In genomic region chr3:124837065-124837464, GRCh38 we compare ENCODE assay signal across 10 cellular contexts. TPM values are rescaled to one million over a fixed set of nuclear protein-coding genes. Genes with fewer than 3 reads are reported as not detected.
DNase-seq lines count a peak whose midpoint lies in the region; ATAC-seq, FAIRE-seq and TF ChIP-seq lines count a peak whose summit lies in the region.
"Had no signal": no experiment of that assay in that cellular context is flagged by ENCODE, and none has a peak within 500 bp of the region (broad histone marks: within the 10 kb centered on the region; RNA-seq: fewer than 3 reads in every experiment).

No MANE protein-coding gene starts in this region.

- H3K9ac ChIP-seq in muscle layer of colon (ENCODE audit: low read length) = no peak overlapping the region

- 55 to 76% methylated on average over 2 of the region's 2 CpGs for WGBS in esophagus, 2 donors

- H3K36me3 Mint-ChIP-seq in activated CD4-positive, alpha-beta memory T cell treated with anti-CD3 and anti-CD28 coated beads, Interleukin-2, amount 10 ng/mL, durations not matched to agents 7 days and 5 days (ENCODE audit: low read depth) = no peaks in the 10 kb centered on the region
- H3K36me3 Mint-ChIP-seq: activated CD8-positive, alpha-beta memory T cell treated with anti-CD3 and anti-CD28 coated beads, Interleukin-2, amount 10 ng/mL, durations not matched to agents 7 days and 5 days had no signal

- no peak for TF ChIP-seq POLR2A in GM12891 (IDR thresholded peaks at IDR 0.05; ENCODE audit: low read depth, low read length)

- peak overlapping the region; percentile 73 to 79 for H3K27ac ChIP-seq in esophagus (ENCODE audit: low read depth in 2 of 2, low read length in 1 of 2)
- peak overlapping the region; percentile 92 for H3K27ac ChIP-seq in muscle layer of colon (ENCODE audit: low read depth, low read length)
- peak overlapping the region; percentile 73 for H3K27ac ChIP-seq in upper lobe of right lung

- no peaks in the 10 kb centered on the region for H3K9me3 Mint-ChIP-seq in activated CD4-positive, alpha-beta memory T cell treated with anti-CD3 and anti-CD28 coated beads, Interleukin-2, amount 10 ng/mL, durations not matched to agents 7 days and 5 days

- DNase-seq in SK-N-DZ (ENCODE audit: low spot score) (peak; percentile 20), upper lobe of right lung (no peak), GM12891 (ENCODE audit: insufficient read length, low spot score) (no peak), AML-193 (lab: John Stamatoyannopoulos, UW) (no peak)
- no peak for DNase-seq in activated CD4-positive, alpha-beta memory T cell treated with anti-CD3 and anti-CD28 coated beads, Interleukin-2, amount 10 ng/mL, durations not matched to agents 7 days and 5 days
- DNase-seq: activated CD8-positive, alpha-beta memory T cell treated with anti-CD3 and anti-CD28 coated beads, Interleukin-2, amount 10 ng/mL, durations not matched to agents 7 days and 5 days; stimulated activated naive CD4-positive, alpha-beta T cell treated with Interleukin-2 at 50 U/mL for 16 hours had no signal

- no peak overlapping the region for H3K4me3 Mint-ChIP-seq in activated CD4-positive, alpha-beta memory T cell treated with anti-CD3 and anti-CD28 coated beads, Interleukin-2, amount 10 ng/mL, durations not matched to agents 7 days and 5 days
- H3K4me3 Mint-ChIP-seq: activated CD8-positive, alpha-beta memory T cell treated with anti-CD3 and anti-CD28 coated beads, Interleukin-2, amount 10 ng/mL, durations not matched to agents 7 days and 5 days had no signal

- no peak overlapping the region for H3K27ac Mint-ChIP-seq in activated CD4-positive, alpha-beta memory T cell treated with anti-CD3 and anti-CD28 coated beads, Interleukin-2, amount 10 ng/mL, durations not matched to agents 7 days and 5 days
- H3K27ac Mint-ChIP-seq: activated CD8-positive, alpha-beta memory T cell treated with anti-CD3 and anti-CD28 coated beads, Interleukin-2, amount 10 ng/mL, durations not matched to agents 7 days and 5 days had no signal

- POLR2A ChIA-PET in activated CD4-positive, alpha-beta memory T cell treated with anti-CD3 and anti-CD28 coated beads, Interleukin-2, amount 10 ng/mL, durations not matched to agents 7 days and 5 days (lab: Charles Lee) = interaction anchor here (1.7 kb wide), 1 partner anchor 76 kb away, joined by 4 read pairs; no protein-coding TSS in a partner anchor

- ATAC-seq in upper lobe of right lung (peak; percentile 22), GM21390 (IDR thresholded peaks at IDR 0.05; ENCODE audit: unreplicated experiment) (no peak)
- ATAC-seq: activated CD8-positive, alpha-beta memory T cell treated with anti-CD3 and anti-CD28 coated beads, Interleukin-2, amount 10 ng/mL, durations not matched to agents 7 days and 5 days had no signal

- peaks cover 3 to 16% of the 10 kb centered on the region in 2 donors for H3K4me1 ChIP-seq in esophagus (ENCODE audit: control insufficient read depth in 2 of 2, insufficient read depth in 2 of 2, low read length in 1 of 2)
- H3K4me1 ChIP-seq in muscle layer of colon (ENCODE audit: insufficient read depth, low read length) = peaks cover 46% of the 10 kb centered on the region
- H3K4me1 ChIP-seq in upper lobe of right lung = peaks cover 46% of the 10 kb centered on the region

- H3K27me3 Mint-ChIP-seq in activated CD4-positive, alpha-beta memory T cell treated with anti-CD3 and anti-CD28 coated beads, Interleukin-2, amount 10 ng/mL, durations not matched to agents 7 days and 5 days = peaks cover 34% of the 10 kb centered on the region

- H3K9me3 ChIP-seq in esophagus (ENCODE audit: control insufficient read depth in 2 of 2, insufficient read depth in 1 of 2, low read depth in 1 of 2, low read length in 1 of 2) = no peaks in the 10 kb centered on the region
- H3K9me3 ChIP-seq in muscle layer of colon (ENCODE audit: low read length) = no peaks in the 10 kb centered on the region
- no peaks in the 10 kb centered on the region for H3K9me3 ChIP-seq in upper lobe of right lung

- CTCF ChIA-PET in activated CD4-positive, alpha-beta memory T cell treated with anti-CD3 and anti-CD28 coated beads, Interleukin-2, amount 10 ng/mL, durations not matched to agents 7 days and 5 days (lab: Charles Lee) = no interaction called here

- no peak for FAIRE-seq in GM12891 (lab: Jason Lieb, UNC)

- peaks cover 27% of the 10 kb centered on the region for H3K4me1 Mint-ChIP-seq in activated CD4-positive, alpha-beta memory T cell treated with anti-CD3 and anti-CD28 coated beads, Interleukin-2, amount 10 ng/mL, durations not matched to agents 7 days and 5 days

- H3K36me3 ChIP-seq in esophagus (ENCODE audit: control insufficient read depth in 2 of 2, insufficient read depth in 2 of 2, low read length in 1 of 2) (peaks cover 0 to 9% of the 10 kb centered on the region in 2 donors), muscle layer of colon (ENCODE audit: insufficient read depth, low read length) (peaks cover 21% of the 10 kb centered on the region), upper lobe of right lung (no peaks in the 10 kb centered on the region)

- TF ChIP-seq CTCF in upper lobe of right lung (IDR thresholded peaks at IDR 0.05) = no peak

- no peak overlapping the region for H3K4me3 ChIP-seq in esophagus (ENCODE audit: low read depth in 1 of 2, low read length in 2 of 2)
- H3K4me3 ChIP-seq in muscle layer of colon (ENCODE audit: low read depth in 1 of 2, low read length in 2 of 2) = no peak overlapping the region
- no peak overlapping the region for H3K4me3 ChIP-seq in upper lobe of right lung

- H3K27me3 ChIP-seq in esophagus (ENCODE audit: control insufficient read depth in 1 of 2, insufficient read depth in 2 of 2, low read length in 2 of 2) (no peaks in the 10 kb centered on the region), muscle layer of colon (ENCODE audit: control insufficient read depth in 1 of 2, insufficient read depth in 2 of 2, low read length in 2 of 2) (no peaks in the 10 kb centered on the region), upper lobe of right lung (no peaks in the 10 kb centered on the region)

- intact Hi-C loops in upper lobe of right lung (cut with DNase I) = no loop called here

TF ChIP-seq in GM12891, 5 proteins besides CTCF, POLR2A, EP300 and RAD21:
- TF ChIP-seq POU2F2 (IDR thresholded peaks at IDR 0.05; ENCODE audit: low read depth, low read length) (no peak), TAF1 (IDR thresholded peaks at IDR 0.05; ENCODE audit: low read depth, low read length) (no peak), PAX5 (IDR thresholded peaks at IDR 0.05; ENCODE audit: insufficient read depth, low read length, severe bottlenecking) (no peak), POLR2AphosphoS5 (IDR thresholded peaks at IDR 0.05; ENCODE audit: low read depth, low read length) (no peak), SPI1 (IDR thresholded peaks at IDR 0.05; ENCODE audit: low read depth, low read length) (no peak)

RNA-seq across cellular contexts. Expression of gene ITGB5, which starts 50.1 kb away (rescaled TPM):
- polyA plus RNA-seq in SK-N-DZ (2014; cell fraction: cytosol; rRNA removed) = 27.9 and 33.4 TPM in 2 replicates
- 13.8 and 19.2 TPM in 2 replicates for polyA plus RNA-seq in SK-N-DZ (2014; cell fraction: nucleus; rRNA removed)
- 10 to 100 TPM; 19.5 to 39.6 TPM for polyA plus RNA-seq in esophagus
- total RNA-seq in upper lobe of right lung = 95.1 TPM
- 0.65 TPM for polyA plus RNA-seq in GM12891 (2012; ENCODE audit: low read depth, missing spikeins)
- under 1 TPM; 0.05 to 0.40 TPM for total RNA-seq in activated CD4-positive, alpha-beta memory T cell treated with anti-CD3 and anti-CD28 coated beads, Interleukin-2, amount 10 ng/mL, durations not matched to agents 7 days and 5 days

Comparison
In these comparisons a context has a peak if more than half of its experiments do, and no peak if none do; other contexts are left out.
1. RNA of gene ITGB5, which starts 50.1 kb away (total RNA-seq): 95.1 TPM in upper lobe of right lung (single experiment); 0.05 to 0.40 TPM in activated CD4-positive, alpha-beta memory T cell treated with anti-CD3 and anti-CD28 coated beads, Interleukin-2, amount 10 ng/mL, durations not matched to agents 7 days and 5 days; every median in the first group is over 10 times any median in the second.
2. Peak in every context shown above with its lines, with median percentiles within 50 percentile points of each other: H3K27ac ChIP-seq.